20 cellular contexts compared by ENCODE assay signal in genomic region chr16:17321824-17322223, GRCh38.
A peak's percentile ranks its signal among the peaks of the same experiment; 100 is the strongest.
DNase-seq lines count a peak whose midpoint lies in the region.
"Had no signal": no experiment of that assay in that cellular context is flagged by ENCODE, and none has a peak within 500 bp of the region (broad histone marks: within the 10 kb centered on the region; RNA-seq: fewer than 3 reads in every experiment).

No MANE protein-coding gene starts in this region.

- no peak overlapping the region for H3K4me3 ChIP-seq in mesendoderm (ENCODE audit: low read length)
- H3K4me3 ChIP-seq: BLaER1, GM12878, GM23338, K562, SJCRH30 had no signal

- H4K5ac ChIP-seq in mesendoderm (ENCODE audit: low read length), result no peak overlapping the region

- no peak overlapping the region for H3K4ac ChIP-seq in mesendoderm (ENCODE audit: low read depth, low read length)

- no peaks in the 10 kb centered on the region for H3K79me2 ChIP-seq in mesendoderm (ENCODE audit: control insufficient read depth, insufficient read depth, low read length)

- H2BK120ac ChIP-seq in mesendoderm (ENCODE audit: low read depth, low read length), result no peak overlapping the region

- no peak overlapping the region for H4K8ac ChIP-seq in mesendoderm (ENCODE audit: low read depth, low read length)

- peaks cover 2% of the 10 kb centered on the region for H3K4me1 ChIP-seq in mesendoderm (ENCODE audit: control insufficient read depth, low read depth, low read length)
- H3K4me1 ChIP-seq: SJCRH30 had no signal

- no peak overlapping the region for H3K27ac ChIP-seq in mesendoderm (ENCODE audit: low read depth, low read length)
- H3K27ac ChIP-seq: BLaER1, SJCRH30 had no signal

- H2BK15ac ChIP-seq in mesendoderm (replicated peaks; ENCODE audit: low read depth), result no peak overlapping the region

- WGBS in mesendoderm (ENCODE audit: extremely low coverage, insufficient coverage, low lambda C conversion rate), result no CpG with 5 or more reads among the region's 6 CpGs

- no peak overlapping the region for H3K23ac ChIP-seq in mesendoderm (ENCODE audit: low read length)

- no peak overlapping the region for H2AK5ac ChIP-seq in mesendoderm (ENCODE audit: low read length)

- no peaks in the 10 kb centered on the region for H3K27me3 ChIP-seq in mesendoderm (ENCODE audit: insufficient read depth, low read length, poor library complexity)
- H3K27me3 ChIP-seq: BLaER1, SJCRH30 had no signal

- H2BK5ac ChIP-seq in mesendoderm (ENCODE audit: low read length), result no peak overlapping the region

- no peak overlapping the region for H3K9ac ChIP-seq in mesendoderm (ENCODE audit: low read length)
- H3K9ac ChIP-seq: BLaER1 had no signal

- no peak overlapping the region for H3K18ac ChIP-seq in mesendoderm (ENCODE audit: low read length)

- no peak overlapping the region for H3K56ac ChIP-seq in mesendoderm (ENCODE audit: low read length)

- H3K4me2 ChIP-seq in mesendoderm (ENCODE audit: low read length), result no peak overlapping the region
- H3K4me2 ChIP-seq: BLaER1, GM23338 had no signal

- DNase-seq in CD1c-positive myeloid dendritic cell (ENCODE audit: extremely low spot score) (peak; percentile 71), MV-4-11 (lab: John Stamatoyannopoulos, UW) (peak; percentile 94), SKM-1 treated with dmso at 0.1 percent for 144 hours (lab: John Stamatoyannopoulos, UW; ENCODE audit: unreplicated experiment) (peak; percentile 88), mesendoderm (peak; percentile 29), ureter (ENCODE audit: low spot score) (no peak), NCI-H510A (lab: John Stamatoyannopoulos, UW) (no peak), hypothalamus (lab: John Stamatoyannopoulos, UW) (no peak)
- no peak for DNase-seq in central memory CD4-positive, alpha-beta T cell
- DNase-seq: DMS 273 treated with DMSO at 0.1 percent for 48 hours, GDM1, NCI-H1092, NCI-H146, NCI-H2081, NCI-H510A treated with DMSO at 0.1 percent for 48 hours, OCI-M1, SJCRH30 had no signal

- no peaks in the 10 kb centered on the region for H3K36me3 ChIP-seq in mesendoderm (ENCODE audit: control insufficient read depth, insufficient read depth, low read length)
- H3K36me3 ChIP-seq: SJCRH30 had no signal

- peaks cover 5% of the 10 kb centered on the region for H3K79me1 ChIP-seq in mesendoderm (ENCODE audit: low read length)

Comparison
In these comparisons a context has a peak if more than half of its experiments do, and no peak if none do; other contexts are left out.
1. DNase-seq: peak in CD1c-positive myeloid dendritic cell (single experiment), MV-4-11 (single experiment), SKM-1 treated with dmso at 0.1 percent for 144 hours (single experiment) and mesendoderm (single experiment); none in ureter (single experiment), central memory CD4-positive, alpha-beta T cell (single experiment), NCI-H510A (single experiment) and hypothalamus (0 of 51).